8 cellular contexts compared by ENCODE assay signal in the genomic region with DNA sequence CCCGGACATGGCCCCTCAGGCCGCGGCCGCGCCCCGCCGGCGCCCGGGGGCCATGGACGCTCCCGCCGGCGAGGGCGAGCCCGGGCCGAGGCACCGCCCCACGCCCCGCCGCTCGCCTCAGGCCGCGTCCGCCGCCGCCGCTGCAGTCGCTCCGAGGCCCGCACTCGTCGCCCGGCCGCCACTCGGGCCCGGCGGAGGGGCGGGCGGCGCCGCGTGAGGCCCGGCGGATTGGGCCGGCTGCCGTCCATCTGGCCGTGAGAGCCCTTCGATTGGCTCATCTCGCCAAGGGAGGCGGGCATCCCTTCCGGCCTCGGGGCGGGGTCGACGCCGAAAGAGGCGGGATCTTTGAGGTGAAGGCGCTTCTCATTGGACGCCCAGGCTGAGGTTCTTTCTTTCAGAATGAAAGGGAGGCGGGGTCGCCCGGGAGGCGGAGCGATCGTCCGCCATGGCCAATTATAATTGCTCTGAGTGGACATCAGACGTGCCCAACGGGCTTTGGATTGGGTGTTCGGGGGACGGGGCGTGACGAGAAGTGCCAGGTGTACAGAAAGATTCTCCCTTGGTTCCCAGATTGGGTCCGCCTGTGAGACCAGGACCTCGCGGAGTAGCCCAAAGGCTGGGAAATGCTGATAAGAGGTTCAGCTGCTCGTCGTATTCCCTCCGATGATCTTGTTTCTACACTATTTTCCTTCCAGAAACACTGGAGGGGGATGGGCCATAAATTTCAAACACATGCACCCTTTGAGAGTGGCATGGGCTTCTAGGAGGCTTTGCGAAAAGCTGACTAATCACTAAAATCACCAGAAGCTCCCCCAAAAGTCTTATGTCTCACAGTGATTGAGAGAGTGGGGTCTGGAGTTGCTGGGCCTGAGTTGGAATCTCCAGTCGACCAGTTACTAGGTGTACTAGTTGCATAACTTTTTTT. TPM values are rescaled to one million over a fixed set of nuclear protein-coding genes. Genes with fewer than 3 reads are reported as not detected.
A peak's percentile ranks its signal among the peaks of the same experiment; 100 is the strongest.
DNase-seq lines count a peak whose midpoint lies in the region; ATAC-seq, FAIRE-seq and TF ChIP-seq lines count a peak whose summit lies in the region.

TSS of gene GNA12 (minus strand) at position 156 of the 925 bp plus-strand sequence. CDS start at position 9, 147 bp downstream.

- peak; percentile 94 for ATAC-seq in GM18873 (IDR thresholded peaks at IDR 0.05; ENCODE audit: low FRiP score, unreplicated experiment)
- ATAC-seq in HG03139 (IDR thresholded peaks at IDR 0.05; ENCODE audit: unreplicated experiment): peak; percentile 95

- H3K27ac ChIP-seq in WERI-Rb-1: peak within 1 kb of the TSS; percentile 51

- peaks cover 4% of the 10 kb centered on the region for H3K9me3 ChIP-seq in WERI-Rb-1 (ENCODE audit: severe bottlenecking)

- H3K27me3 ChIP-seq in WERI-Rb-1 (ENCODE audit: insufficient read depth, low read depth, severe bottlenecking) (no peaks in the 10 kb centered on the region), bronchial epithelial cell (ENCODE audit: control insufficient read depth, insufficient read depth, low read length) (no peaks in the 10 kb centered on the region)

- TF ChIP-seq CTCF in WERI-Rb-1 (IDR thresholded peaks at IDR 0.05; ENCODE audit: low read depth, low read length): no peak
- TF ChIP-seq CTCF in bronchial epithelial cell (IDR thresholded peaks at IDR 0.05; ENCODE audit: insufficient read depth, low read length, severe bottlenecking): no peak

- H3K36me3 ChIP-seq in WERI-Rb-1 (peaks cover 19% of the 10 kb centered on the region), bronchial epithelial cell (ENCODE audit: control insufficient read depth, insufficient read depth, low read length) (peaks cover 2% of the 10 kb centered on the region)

- H3K4me3 ChIP-seq in WERI-Rb-1 (ENCODE audit: low read depth, low read length) (peak within 1 kb of the TSS; percentile 54), bronchial epithelial cell (ENCODE audit: low read depth, low read length) (peak within 1 kb of the TSS; percentile 75)

- no peak for FAIRE-seq in bronchial epithelial cell (lab: Jason Lieb, UNC)

- in situ Hi-C loops in ACHN (cut with HindIII; ENCODE audit: low pct_ligation_motif_present, low pct_unique_long_range_greater_than_20kb, low sequenced_read_pairs): no loop called here

- DNase-seq in ACHN (peak; percentile 100), NCI-H2227 (lab: John Stamatoyannopoulos, UW; ENCODE audit: unreplicated experiment) (peak; percentile 99), WERI-Rb-1 (peak; percentile 98), bronchial epithelial cell (ENCODE audit: low read depth) (peak; percentile 94), iPS-NIHi11 (ENCODE audit: low spot score) (peak; percentile 99), smooth muscle cell of the brain vasculature (ENCODE audit: low read depth, low spot score) (peak; percentile 99)

RNA-seq across cellular contexts. Expression of gene GNA12, which starts in this region (rescaled TPM):
- 12.1 and 12.8 TPM in 2 replicates for total RNA-seq in bronchial epithelial cell

Comparison
In these comparisons a context has a peak if more than half of its experiments do, and no peak if none do; other contexts are left out.
1. Peak in every context shown above with its lines: DNase-seq, ATAC-seq, H3K4me3 ChIP-seq and H3K27ac ChIP-seq.